15 cellular contexts compared by ENCODE assay signal in the genomic region with DNA sequence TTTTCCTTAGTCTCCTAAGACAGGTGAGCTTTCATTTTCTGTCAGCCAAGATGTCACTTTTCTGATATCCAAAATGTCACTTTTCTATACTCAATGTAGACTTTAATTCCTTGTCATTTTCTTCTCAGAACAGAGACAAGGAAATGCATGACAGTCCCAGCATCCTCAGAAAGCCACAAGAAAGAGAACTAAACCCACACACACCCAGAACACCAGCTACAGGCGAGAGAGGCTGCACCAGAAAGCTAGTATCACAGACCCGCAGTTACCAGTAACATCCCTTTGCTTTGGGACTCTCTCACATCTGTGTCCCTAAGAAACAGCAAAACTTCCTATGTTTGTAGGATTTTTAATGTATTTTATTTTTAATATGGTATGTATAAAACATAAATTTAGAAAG. TPM values are rescaled to one million over a fixed set of nuclear protein-coding genes. Genes with fewer than 3 reads are reported as not detected.
A peak's percentile ranks its signal among the peaks of the same experiment; 100 is the strongest.
DNase-seq lines count a peak whose midpoint lies in the region; ATAC-seq and TF ChIP-seq lines count a peak whose summit lies in the region.
"Had no signal": no experiment of that assay in that cellular context is flagged by ENCODE, and none has a peak within 500 bp of the region (broad histone marks: within the 10 kb centered on the region; RNA-seq: fewer than 3 reads in every experiment).

No MANE protein-coding gene starts in this region.

- peak overlapping the region; percentile 80 for H3K4me3 Mint-ChIP-seq in activated T-helper 1 cell treated with anti-CD3 and anti-CD28 coated beads, Interleukin-12 subunit alpha, Interleukin-12 subunit beta, Interleukin-2, Interleukin-4 antibody, amounts not matched to agents 30 ng/mL and 10 ng/mL and 1 ng/mL, durations not matched to agents 14 hours and 24 hours and 36 hours
- peak overlapping the region; percentile 73 to 98 (median 85) for H3K4me3 Mint-ChIP-seq in naive thymus-derived CD4-positive, alpha-beta T cell

- no peaks in the 10 kb centered on the region for H3K27me3 Mint-ChIP-seq in activated T-helper 1 cell treated with anti-CD3 and anti-CD28 coated beads, Interleukin-12 subunit alpha, Interleukin-12 subunit beta, Interleukin-2, Interleukin-4 antibody, amounts not matched to agents 30 ng/mL and 10 ng/mL and 1 ng/mL, durations not matched to agents 14 hours and 24 hours and 36 hours (ENCODE audit: insufficient read depth)
- H3K27me3 Mint-ChIP-seq in naive thymus-derived CD4-positive, alpha-beta T cell = no peaks in the 10 kb centered on the region

- H3K36me3 ChIP-seq in BLaER1 treated with 17β-estradiol and CSF1 and Interleukin-3, amounts not matched to agents 10 nM and 100 nM = peaks cover 23 to 54% (median 45%) of the 10 kb centered on the region in 11 experiments
- H3K36me3 ChIP-seq in Peyer's patch (peaks cover 0 to 47% (median 0%) of the 10 kb centered on the region in 3 donors), colonic mucosa (peaks cover 7% of the 10 kb centered on the region)
- H3K36me3 ChIP-seq in naive thymus-derived CD4-positive, alpha-beta T cell (ENCODE audit: control insufficient read depth in 2 of 3, insufficient read depth in 3 of 3, low read length in 3 of 3) = peaks cover 0 to 14% (median 2%) of the 10 kb centered on the region in 3 experiments

- H3K27ac Mint-ChIP-seq in activated T-helper 1 cell treated with anti-CD3 and anti-CD28 coated beads, Interleukin-12 subunit alpha, Interleukin-12 subunit beta, Interleukin-2, Interleukin-4 antibody, amounts not matched to agents 30 ng/mL and 10 ng/mL and 1 ng/mL, durations not matched to agents 14 hours and 24 hours and 36 hours = peak overlapping the region; percentile 90
- peak overlapping the region; percentile 92 to 100 (median 98) for H3K27ac Mint-ChIP-seq in naive thymus-derived CD4-positive, alpha-beta T cell

- H3K9me3 ChIP-seq in BLaER1 treated with 17β-estradiol and CSF1 and Interleukin-3, amounts not matched to agents 10 nM and 100 nM (replicated peaks in 1 of 11) = no peaks in the 10 kb centered on the region
- H3K9me3 ChIP-seq in Peyer's patch (no peaks in the 10 kb centered on the region), colonic mucosa (no peaks in the 10 kb centered on the region)
- no peaks in the 10 kb centered on the region for H3K9me3 ChIP-seq in naive thymus-derived CD4-positive, alpha-beta T cell (ENCODE audit: control insufficient read depth in 2 of 3, low read length in 3 of 3)
- H3K9me3 ChIP-seq: breast epithelium, SK-N-SH had no signal

- CTCF ChIA-PET in naive thymus-derived CD4-positive, alpha-beta T cell (lab: Charles Lee) = interaction anchor here (0.8 to 8.6 kb wide), 9 partner anchors 9 to 281 kb away, joined by 3 to 131 read pairs (median 6); a partner anchor contains a TSS

- H3K4me3 ChIP-seq in BLaER1 treated with 17β-estradiol and CSF1 and Interleukin-3, amounts not matched to agents 10 nM and 100 nM = no peak overlapping the region; a peak in 1 of 20 replicates
- H3K4me3 ChIP-seq in Peyer's patch (no peak overlapping the region), colonic mucosa (no peak overlapping the region)
- peak overlapping the region; percentile 51 for H3K4me3 ChIP-seq in naive thymus-derived CD4-positive, alpha-beta T cell (ENCODE audit: low read length)
- H3K4me3 ChIP-seq: breast epithelium, smooth muscle cell had no signal

- peaks cover 80% of the 10 kb centered on the region for H3K4me1 Mint-ChIP-seq in activated T-helper 1 cell treated with anti-CD3 and anti-CD28 coated beads, Interleukin-12 subunit alpha, Interleukin-12 subunit beta, Interleukin-2, Interleukin-4 antibody, amounts not matched to agents 30 ng/mL and 10 ng/mL and 1 ng/mL, durations not matched to agents 14 hours and 24 hours and 36 hours (ENCODE audit: low read depth)
- peaks cover 62 to 94% (median 87%) of the 10 kb centered on the region in 7 donors for H3K4me1 Mint-ChIP-seq in naive thymus-derived CD4-positive, alpha-beta T cell

- H3K27me3 ChIP-seq in BLaER1 treated with 17β-estradiol and CSF1 and Interleukin-3, amounts not matched to agents 10 nM and 100 nM = no peaks in the 10 kb centered on the region
- H3K27me3 ChIP-seq in Peyer's patch = no peaks in the 10 kb centered on the region
- no peaks in the 10 kb centered on the region for H3K27me3 ChIP-seq in naive thymus-derived CD4-positive, alpha-beta T cell (ENCODE audit: control insufficient read depth in 2 of 2, insufficient read depth in 2 of 2, low read length in 2 of 2)
- no peaks in the 10 kb centered on the region for H3K27me3 ChIP-seq in colonic mucosa
- H3K27me3 ChIP-seq: breast epithelium had no signal

- peak overlapping the region; percentile 63 to 92 (median 75) for H3K4me2 ChIP-seq in BLaER1 treated with 17β-estradiol and CSF1 and Interleukin-3, amounts not matched to agents 10 nM and 100 nM
- H3K4me2 ChIP-seq: SK-N-SH, smooth muscle cell had no signal

- no peaks in the 10 kb centered on the region for H3K9me3 Mint-ChIP-seq in activated T-helper 1 cell treated with anti-CD3 and anti-CD28 coated beads, Interleukin-12 subunit alpha, Interleukin-12 subunit beta, Interleukin-2, Interleukin-4 antibody, amounts not matched to agents 30 ng/mL and 10 ng/mL and 1 ng/mL, durations not matched to agents 14 hours and 24 hours and 36 hours
- H3K9me3 Mint-ChIP-seq in naive thymus-derived CD4-positive, alpha-beta T cell = peaks cover 0 to 6% (median 0%) of the 10 kb centered on the region in 11 donors

- peaks cover 0 to 39% (median 21%) of the 10 kb centered on the region in 11 experiments; a peak in 11 of 22 replicates for H4K20me1 ChIP-seq in BLaER1 treated with 17β-estradiol and CSF1 and Interleukin-3, amounts not matched to agents 10 nM and 100 nM

- intact Hi-C loops in activated T-helper 1 cell treated with anti-CD3 and anti-CD28 coated beads, Interleukin-12 subunit alpha, Interleukin-12 subunit beta, Interleukin-2, Interleukin-4 antibody, amounts not matched to agents 30 ng/mL and 10 ng/mL and 1 ng/mL, durations not matched to agents 14 hours and 24 hours and 36 hours (cut with micrococcal nuclease) = loop anchor here (1.0 to 5.0 kb wide), 4 partner anchors 17 to 357 kb away; a partner anchor contains a TSS
- intact Hi-C loops in naive thymus-derived CD4-positive, alpha-beta T cell (cut with micrococcal nuclease) = loop anchor here (1.0 to 5.0 kb wide), 8 partner anchors 13 to 352 kb away; a partner anchor contains a TSS
- intact Hi-C loops in colonic mucosa (cut with DNase I) = no loop called here

- POLR2A ChIA-PET in naive thymus-derived CD4-positive, alpha-beta T cell (lab: Charles Lee) = interaction anchor here (0.5 to 19.7 kb wide), 22 partner anchors 9 to 1954 kb away, joined by 3 to 715 read pairs (median 4); a partner anchor contains a TSS

- no peak for TF ChIP-seq POLR2A in Peyer's patch (IDR thresholded peaks at IDR 0.05)

- H3K36me3 Mint-ChIP-seq in activated T-helper 1 cell treated with anti-CD3 and anti-CD28 coated beads, Interleukin-12 subunit alpha, Interleukin-12 subunit beta, Interleukin-2, Interleukin-4 antibody, amounts not matched to agents 30 ng/mL and 10 ng/mL and 1 ng/mL, durations not matched to agents 14 hours and 24 hours and 36 hours (ENCODE audit: low read depth) = peaks cover 25% of the 10 kb centered on the region
- peaks cover 8 to 37% (median 19%) of the 10 kb centered on the region in 5 donors for H3K36me3 Mint-ChIP-seq in naive thymus-derived CD4-positive, alpha-beta T cell

- H3K9ac ChIP-seq in BLaER1 treated with 17β-estradiol and CSF1 and Interleukin-3, amounts not matched to agents 10 nM and 100 nM = peak overlapping the region in 6 of 11 experiments; percentile 18 to 69 (median 54); a peak in 6 of 22 replicates
- H3K9ac ChIP-seq in colonic mucosa (ENCODE audit: low read depth in 2 of 2, low read length in 2 of 2) = no peak overlapping the region
- H3K9ac ChIP-seq: SK-N-SH had no signal

- no peak for TF ChIP-seq CTCF in Peyer's patch (IDR thresholded peaks at IDR 0.05)
- TF ChIP-seq CTCF in colonic mucosa (IDR thresholded peaks at IDR 0.05) = no peak

- peak overlapping the region in 6 of 11 experiments; percentile 61 to 83 (median 73); a peak in 10 of 22 replicates for H3K27ac ChIP-seq in BLaER1 treated with 17β-estradiol and CSF1 and Interleukin-3, amounts not matched to agents 10 nM and 100 nM
- peak overlapping the region in 1 of 4 donors; percentile 62 for H3K27ac ChIP-seq in Peyer's patch
- peak overlapping the region; percentile 95 for H3K27ac ChIP-seq in naive thymus-derived CD4-positive, alpha-beta T cell (ENCODE audit: low read depth, low read length)
- no peak overlapping the region for H3K27ac ChIP-seq in colonic mucosa
- H3K27ac ChIP-seq: breast epithelium had no signal

- DNase-seq in Peyer's patch (peak in 2 of 3 donors; percentile 46 to 67), colonic mucosa (no peak)
- peak; percentile 53 for DNase-seq in activated T-helper 1 cell treated with anti-CD3 and anti-CD28 coated beads, Interleukin-12 subunit alpha, Interleukin-12 subunit beta, Interleukin-2, Interleukin-4 antibody, amounts not matched to agents 30 ng/mL and 10 ng/mL and 1 ng/mL, durations not matched to agents 14 hours and 24 hours and 36 hours (ENCODE audit: low spot score)
- DNase-seq in naive thymus-derived CD4-positive, alpha-beta T cell = peak in 8 of 9 donors; percentile 43 to 89 (median 86)
- DNase-seq: GF-D8, SK-N-SH had no signal

- peak; percentile 78 for ATAC-seq in naive thymus-derived CD4-positive, alpha-beta T cell
- ATAC-seq in HG03196 (IDR thresholded peaks at IDR 0.05; ENCODE audit: unreplicated experiment) (no peak), GM18858 (IDR thresholded peaks at IDR 0.05; ENCODE audit: unreplicated experiment) (no peak), GM21381 (IDR thresholded peaks at IDR 0.05; ENCODE audit: unreplicated experiment) (no peak)

- H3K4me1 ChIP-seq in BLaER1 treated with 17β-estradiol and CSF1 and Interleukin-3, amounts not matched to agents 10 nM and 100 nM = peaks cover 34 to 58% (median 49%) of the 10 kb centered on the region in 10 experiments
- H3K4me1 ChIP-seq in Peyer's patch (peaks cover 0 to 20% (median 0%) of the 10 kb centered on the region in 4 donors), colonic mucosa (no peaks in the 10 kb centered on the region)
- H3K4me1 ChIP-seq in naive thymus-derived CD4-positive, alpha-beta T cell (ENCODE audit: control insufficient read depth in 2 of 2, insufficient read depth in 2 of 2, low read length in 2 of 2) = peaks cover 77 to 86% of the 10 kb centered on the region in 2 donors
- H3K4me1 ChIP-seq: breast epithelium had no signal

RNA-seq across cellular contexts. Expression of a gene that starts 17.1 kb away (rescaled TPM):
- total RNA-seq in Peyer's patch (100 to 1,000 TPM in 1 of 4 donors, 10 to 100 TPM in 3; 25.7 to 104 (median 29.3) TPM), colonic mucosa (10 to 100 TPM; 10.2 to 11.9 TPM)
- total RNA-seq in activated T-helper 1 cell treated with anti-CD3 and anti-CD28 coated beads, Interleukin-12 subunit alpha, Interleukin-12 subunit beta, Interleukin-2, Interleukin-4 antibody, amounts not matched to agents 30 ng/mL and 10 ng/mL and 1 ng/mL, durations not matched to agents 14 hours and 24 hours and 36 hours = 13.1 and 14.5 TPM in 2 replicates
- 10 to 100 TPM; 26.8 to 55.3 (median 43.8) TPM for total RNA-seq in naive thymus-derived CD4-positive, alpha-beta T cell
- polyA plus RNA-seq in naive thymus-derived CD4-positive, alpha-beta T cell = 10 to 100 TPM; 24.5 to 29.3 TPM

RNA-seq across cellular contexts. Expression of a gene that starts 32.7 kb away (rescaled TPM):
- total RNA-seq in Peyer's patch (not detected), colonic mucosa (under 1 TPM in 1 of 2 donors, not detected in 1; 0.22 TPM)
- 0.24 and 0.31 TPM in 2 replicates for total RNA-seq in activated T-helper 1 cell treated with anti-CD3 and anti-CD28 coated beads, Interleukin-12 subunit alpha, Interleukin-12 subunit beta, Interleukin-2, Interleukin-4 antibody, amounts not matched to agents 30 ng/mL and 10 ng/mL and 1 ng/mL, durations not matched to agents 14 hours and 24 hours and 36 hours
- 1 to 10 TPM; 1.3 to 4.3 (median 2.3) TPM for total RNA-seq in naive thymus-derived CD4-positive, alpha-beta T cell
- polyA plus RNA-seq in naive thymus-derived CD4-positive, alpha-beta T cell = 10 to 100 TPM; 13.6 to 14.2 TPM
- total RNA-seq: breast epithelium, endothelial cell of umbilical vein, kidney epithelial cell, smooth muscle cell had no signal
- polyA plus RNA-seq: endothelial cell of umbilical vein, SK-N-SH, smooth muscle cell had no signal

RNA-seq across cellular contexts. Expression of a gene that starts 52.2 kb away (rescaled TPM):
- total RNA-seq in Peyer's patch (not detected), colonic mucosa (not detected)
- total RNA-seq in activated T-helper 1 cell treated with anti-CD3 and anti-CD28 coated beads, Interleukin-12 subunit alpha, Interleukin-12 subunit beta, Interleukin-2, Interleukin-4 antibody, amounts not matched to agents 30 ng/mL and 10 ng/mL and 1 ng/mL, durations not matched to agents 14 hours and 24 hours and 36 hours = 0.05 TPM in 1 of 2 replicates, not detected in the other
- not detected for total RNA-seq in naive thymus-derived CD4-positive, alpha-beta T cell
- polyA plus RNA-seq in naive thymus-derived CD4-positive, alpha-beta T cell = under 1 TPM in 1 of 2 donors, not detected in 1; 0.05 TPM
- total RNA-seq: activated CD8-positive, alpha-beta memory T cell treated with anti-CD3 and anti-CD28 coated beads for 36 hours; breast epithelium; endothelial cell of umbilical vein; smooth muscle cell had no signal
- polyA plus RNA-seq: endothelial cell of umbilical vein, smooth muscle cell had no signal

Comparison
In these comparisons a context has a peak if more than half of its experiments do, and no peak if none do; other contexts are left out.
1. H3K9ac ChIP-seq: peak in BLaER1 treated with 17β-estradiol and CSF1 and Interleukin-3, amounts not matched to agents 10 nM and 100 nM (6 of 11); none in colonic mucosa (0 of 2).